ENCODE assay signal across 1 cellular context in genomic region chr16:56643080-56643778, GRCh38.
TF ChIP-seq lines count a peak whose summit lies in the region.

No MANE protein-coding gene starts in this region.

TF ChIP-seq in K562, 482 proteins besides CTCF, POLR2A, EP300 and RAD21 (continues in another document):
- TF ChIP-seq POLR2AphosphoS5 (IDR thresholded peaks at IDR 0.05; ENCODE audit: control insufficient read depth, insufficient read depth, low read depth, low read length) (no peak), CXXC5 (CRISPR knock-in tag; IDR thresholded peaks at IDR 0.05) (peak; percentile 32), GMEB1 (CRISPR knock-in tag; IDR thresholded peaks at IDR 0.05) (peak; percentile 16; the same call in 1 of the 2 replicates), FOXP1 (CRISPR knock-in tag; IDR thresholded peaks at IDR 0.05) (no peak), MYC (IDR thresholded peaks at IDR 0.05; ENCODE audit: low read depth, low read length) (no peak), MYC (CRISPR knock-in tag; IDR thresholded peaks at IDR 0.05; ENCODE audit: borderline replicate concordance, low read depth) (no peak), MTF1 (CRISPR knock-in tag; IDR thresholded peaks at IDR 0.05; ENCODE audit: borderline replicate concordance) (no peak), MCM2 (IDR thresholded peaks at IDR 0.05; ENCODE audit: low read depth) (no peak), ETV6 (IDR thresholded peaks at IDR 0.05; ENCODE audit: borderline replicate concordance in 1 of 2, low read depth in 2 of 2, low read length in 1 of 2) (no peak), ETV6 (CRISPR knock-in tag; IDR thresholded peaks at IDR 0.05; ENCODE audit: borderline replicate concordance) (no peak), ZNF239 (CRISPR knock-in tag; IDR thresholded peaks at IDR 0.05) (no peak), ZNF644 (tag; IDR thresholded peaks at IDR 0.05; ENCODE audit: low read depth) (no peak), L3MBTL2 (IDR thresholded peaks at IDR 0.05) (peak; percentile 94), ZNF121 (CRISPR knock-in tag; conservative IDR thresholded peaks at IDR 0.05) (no peak), MGA (IDR thresholded peaks at IDR 0.05) (peak; percentile 92), ZNF75A (CRISPR knock-in tag; IDR thresholded peaks at IDR 0.05) (no peak), SLC30A9 (CRISPR knock-in tag; IDR thresholded peaks at IDR 0.05) (no peak), FOS (IDR thresholded peaks at IDR 0.05; ENCODE audit: extremely low read depth, insufficient read length) (no peak), POLR2B (IDR thresholded peaks at IDR 0.05; ENCODE audit: low read depth, partially characterized antibody) (no peak), ATF1 (CRISPR knock-in tag; IDR thresholded peaks at IDR 0.05) (no peak), ATF1 (tag; IDR thresholded peaks at IDR 0.05) (peak; percentile 54), HMGXB4 (CRISPR knock-in tag; IDR thresholded peaks at IDR 0.05) (no peak), ZNF696 (CRISPR knock-in tag; conservative IDR thresholded peaks at IDR 0.05) (no peak), ZNF592 (IDR thresholded peaks at IDR 0.05) (no peak), HNRNPLL (IDR thresholded peaks at IDR 0.05; ENCODE audit: low read depth, low read length, poor library complexity, severe bottlenecking) (peak; percentile 43), PHB (CRISPR knock-in tag; IDR thresholded peaks at IDR 0.05) (no peak), SAFB2 (IDR thresholded peaks at IDR 0.05; ENCODE audit: borderline replicate concordance, low read depth, low read length, severe bottlenecking) (no peak), ZBTB2 (IDR thresholded peaks at IDR 0.05) (0 out of 2 replicates have a peak, but pooled peaks have one; percentile 30), SPI1 (IDR thresholded peaks at IDR 0.05; ENCODE audit: borderline replicate concordance, low read depth, low read length) (no peak), LEF1 (IDR thresholded peaks at IDR 0.05) (no peak), TCF3 (CRISPR knock-in tag; IDR thresholded peaks at IDR 0.05) (0 out of 2 replicates have a peak, but pooled peaks have one; percentile 4), TCFL5 (CRISPR knock-in tag; conservative IDR thresholded peaks at IDR 0.05) (no peak), ZNF41 (CRISPR knock-in tag; conservative IDR thresholded peaks at IDR 0.05) (no peak), WHSC1 (IDR thresholded peaks at IDR 0.05; ENCODE audit: low read length) (no peak)
- TF ChIP-seq, protein P1, sequence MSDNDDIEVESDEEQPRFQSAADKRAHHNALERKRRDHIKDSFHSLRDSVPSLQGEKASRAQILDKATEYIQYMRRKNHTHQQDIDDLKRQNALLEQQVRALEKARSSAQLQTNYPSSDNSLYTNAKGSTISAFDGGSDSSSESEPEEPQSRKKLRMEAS (CRISPR knock-in tag; IDR thresholded peaks at IDR 0.05): peak; percentile 41; the same call in 1 of the 2 replicates
- TF ChIP-seq, protein P2, sequence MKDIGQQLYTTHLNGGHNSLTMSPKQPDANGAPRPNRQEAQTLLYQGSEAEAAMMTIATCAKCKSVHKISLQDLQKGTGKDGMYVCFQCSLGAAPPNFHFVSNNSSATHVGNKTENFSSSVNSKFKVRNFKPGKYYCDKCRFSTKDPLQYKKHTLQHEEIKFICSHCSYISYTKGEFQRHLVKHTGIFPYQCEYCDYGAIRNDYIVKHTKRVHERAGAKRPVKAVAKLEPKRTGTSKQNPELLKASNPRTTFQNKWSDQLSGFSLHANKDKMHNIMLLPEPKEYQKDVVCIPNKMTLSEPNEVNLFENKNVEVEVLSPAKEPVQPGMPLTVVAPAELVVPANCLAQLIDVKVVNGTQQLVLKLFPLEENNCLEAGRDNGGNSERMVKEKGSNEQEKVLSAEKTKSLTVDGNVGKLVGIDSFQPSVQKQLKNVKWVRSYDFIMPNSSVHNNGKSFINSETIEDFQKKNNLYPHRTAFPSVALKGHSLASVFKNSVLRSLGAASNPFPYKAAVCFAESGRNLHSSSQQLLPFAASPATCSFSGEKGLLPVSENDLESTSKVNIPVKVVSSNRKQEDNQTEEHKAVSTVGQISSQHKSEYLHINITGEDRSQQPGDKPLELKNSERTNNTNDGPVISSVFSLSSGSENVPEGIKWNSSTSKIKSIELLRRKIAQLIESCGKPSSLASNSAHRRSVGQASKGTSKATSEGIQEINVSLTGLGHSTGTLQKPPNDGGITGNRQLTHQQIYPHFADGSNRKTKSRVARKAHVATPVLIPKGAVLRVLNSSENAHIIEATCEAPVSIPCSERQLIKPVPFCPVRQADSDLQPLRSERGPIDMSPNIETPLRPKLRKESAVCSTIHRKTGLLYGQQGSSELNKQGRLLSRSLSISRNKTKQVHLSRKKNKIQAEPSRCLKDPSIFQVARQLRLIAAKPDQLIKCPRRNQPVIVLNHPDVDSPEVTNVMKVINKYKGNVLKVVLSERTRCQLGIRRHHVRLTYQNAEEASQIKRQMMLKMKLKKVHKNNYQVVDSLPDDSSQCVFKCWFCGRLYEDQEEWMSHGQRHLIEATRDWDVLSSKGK (CRISPR knock-in tag; IDR thresholded peaks at IDR 0.05): no peak
